In genomic region chr13:46286972-46287371, GRCh38 we compare ENCODE assay signal across 37 cellular contexts.
"Had no signal": no experiment of that assay in that cellular context is flagged by ENCODE, and none has a peak within 500 bp of the region (broad histone marks: within the 10 kb centered on the region; RNA-seq: fewer than 3 reads in every experiment).

No MANE protein-coding gene starts in this region.

- H3K4me1 ChIP-seq: adrenal gland, Peyer's patch, SJSA1 had no signal

- H3K9me3 Mint-ChIP-seq: activated CD4-positive, alpha-beta T cell treated with anti-CD3 and anti-CD28 coated beads, Interleukin-2, amount 10 ng/mL, durations not matched to agents 24 days and 14 days; activated CD8-positive, alpha-beta T cell treated with anti-CD3 and anti-CD28 coated beads for 36 hours; activated naive CD8-positive, alpha-beta T cell treated with anti-CD3 and anti-CD28 coated beads, Interleukin-2, amount 10 ng/mL, durations not matched to agents 7 days and 5 days; activated T-cell treated with anti-CD3 and anti-CD28 coated beads, Interleukin-2, amount 50 U/mL, for 72 hours; activated T-helper 17 cell treated with anti-CD3 and anti-CD28 coated beads, Interleukin-2, amount 50 U/mL, for 72 hours; central memory CD8-positive, alpha-beta T cell had no signal

- H3K27ac ChIP-seq: adrenal gland, brain microvascular endothelial cell, cardiac muscle cell, KMS-11, Peyer's patch, SJSA1, WERI-Rb-1 had no signal

- H3K27me3 ChIP-seq: adrenal gland, brain microvascular endothelial cell, cardiac muscle cell, Peyer's patch, SJSA1 had no signal

- H3K4me1 Mint-ChIP-seq: activated T-helper 17 cell treated with anti-CD3 and anti-CD28 coated beads, Interleukin-2, amount 50 U/mL, for 72 hours; central memory CD8-positive, alpha-beta T cell had no signal

- H3K36me3 Mint-ChIP-seq: activated naive CD8-positive, alpha-beta T cell treated with anti-CD3 and anti-CD28 coated beads, Interleukin-2, amount 10 ng/mL, durations not matched to agents 7 days and 5 days had no signal

- H3K27me3 Mint-ChIP-seq: activated CD4-positive, alpha-beta T cell treated with anti-CD3 and anti-CD28 coated beads, Interleukin-2, amount 10 ng/mL, durations not matched to agents 24 days and 14 days; activated CD8-positive, alpha-beta T cell treated with anti-CD3 and anti-CD28 coated beads for 36 hours; activated naive CD8-positive, alpha-beta T cell treated with anti-CD3 and anti-CD28 coated beads, Interleukin-2, amount 10 ng/mL, durations not matched to agents 7 days and 5 days; activated T-helper 17 cell treated with anti-CD3 and anti-CD28 coated beads, Interleukin-2, amount 50 U/mL, for 72 hours; central memory CD8-positive, alpha-beta T cell had no signal

- H3K4me2 ChIP-seq: KMS-11 had no signal

- H3K27ac Mint-ChIP-seq: activated CD4-positive, alpha-beta T cell treated with anti-CD3 and anti-CD28 coated beads, Interleukin-2, amount 10 ng/mL, durations not matched to agents 24 days and 14 days; activated CD8-positive, alpha-beta T cell treated with anti-CD3 and anti-CD28 coated beads for 36 hours; activated naive CD8-positive, alpha-beta T cell treated with anti-CD3 and anti-CD28 coated beads, Interleukin-2, amount 10 ng/mL, durations not matched to agents 7 days and 5 days; activated T-cell treated with anti-CD3 and anti-CD28 coated beads, Interleukin-2, amount 50 U/mL, for 72 hours; activated T-helper 17 cell treated with anti-CD3 and anti-CD28 coated beads, Interleukin-2, amount 50 U/mL, for 72 hours had no signal

- H3K4me3 Mint-ChIP-seq: activated CD4-positive, alpha-beta T cell treated with anti-CD3 and anti-CD28 coated beads, Interleukin-2, amount 10 ng/mL, durations not matched to agents 24 days and 14 days; activated CD8-positive, alpha-beta T cell treated with anti-CD3 and anti-CD28 coated beads for 36 hours; activated naive CD8-positive, alpha-beta T cell treated with anti-CD3 and anti-CD28 coated beads, Interleukin-2, amount 10 ng/mL, durations not matched to agents 7 days and 5 days; activated T-cell treated with anti-CD3 and anti-CD28 coated beads, Interleukin-2, amount 50 U/mL, for 72 hours; activated T-helper 17 cell treated with anti-CD3 and anti-CD28 coated beads, Interleukin-2, amount 50 U/mL, for 72 hours; central memory CD8-positive, alpha-beta T cell had no signal

- H3K9me3 ChIP-seq: adrenal gland, Peyer's patch, SJSA1 had no signal

- DNase-seq: activated CD4-positive, alpha-beta T cell treated with anti-CD3 and anti-CD28 coated beads, Interleukin-2, amount 10 ng/mL, durations not matched to agents 24 days and 14 days; activated CD4-positive, alpha-beta T cell treated with anti-CD3 and anti-CD28 coated beads, Interleukin-2, amount 50 U/mL, for 4 hours; activated CD8-positive, alpha-beta T cell treated with anti-CD3 and anti-CD28 coated beads for 36 hours; activated effector memory CD4-positive, alpha-beta T cell treated with anti-CD3 and anti-CD28 coated beads, Interleukin-2, amount 50 U/mL, for 16 hours; activated naive CD4-positive, alpha-beta T cell; activated naive CD4-positive, alpha-beta T cell treated with anti-CD3 and anti-CD28 coated beads, Interleukin-2, amount 50 U/mL, for 16 hours; activated naive CD8-positive, alpha-beta T cell treated with anti-CD3 and anti-CD28 coated beads, Interleukin-2, amount 10 ng/mL, durations not matched to agents 7 days and 5 days; activated T-cell treated with anti-CD3 and anti-CD28 coated beads, Interleukin-2, amount 50 U/mL, for 1 hour; activated T-cell treated with anti-CD3 and anti-CD28 coated beads, Interleukin-2, amount 50 U/mL, for 72 hours; adrenal gland; aorta; brain microvascular endothelial cell; NCI-H1092 treated with DMSO at 0.1 percent for 48 hours; NCI-H1417 treated with DMSO at 0.1 percent for 48 hours; NCI-H187 treated with DMSO at 0.1 percent for 48 hours; NCI-H2081; NCI-H2171 treated with DMSO at 0.1 percent for 48 hours; NCI-H2227 treated with DMSO at 0.1 percent for 48 hours; NCI-H446; NCI-H510A treated with DMSO at 0.1 percent for 48 hours; NCI-H526 treated with DMSO at 0.1 percent for 48 hours; NCI-H774; NK-92 treated with Interleukin-12 subunit alpha and Interleukin-12 subunit beta, amount 100 ng/mL, for 24 hours; PC-3; Peyer's patch; RPMI8226; SHP77 treated with DMSO at 0.1 percent for 48 hours; SW 1271; T-helper 1 cell; T-helper 2 cell; T1000; WERI-Rb-1 had no signal

- H3K9ac ChIP-seq: KMS-11 had no signal

- ATAC-seq: activated CD8-positive, alpha-beta T cell treated with anti-CD3 and anti-CD28 coated beads for 36 hours; activated T-cell treated with anti-CD3 and anti-CD28 coated beads, Interleukin-2, amount 50 U/mL, for 72 hours; activated T-helper 17 cell treated with anti-CD3 and anti-CD28 coated beads, Interleukin-2, amount 50 U/mL, for 72 hours; PC-3 had no signal

- H3K4me3 ChIP-seq: adrenal gland, cardiac muscle cell, Peyer's patch, SJSA1 had no signal

- H3K36me3 ChIP-seq: adrenal gland, brain microvascular endothelial cell, cardiac muscle cell, Peyer's patch, SJSA1, WERI-Rb-1 had no signal
